1 cellular context compared by ENCODE assay signal in the genomic region with DNA sequence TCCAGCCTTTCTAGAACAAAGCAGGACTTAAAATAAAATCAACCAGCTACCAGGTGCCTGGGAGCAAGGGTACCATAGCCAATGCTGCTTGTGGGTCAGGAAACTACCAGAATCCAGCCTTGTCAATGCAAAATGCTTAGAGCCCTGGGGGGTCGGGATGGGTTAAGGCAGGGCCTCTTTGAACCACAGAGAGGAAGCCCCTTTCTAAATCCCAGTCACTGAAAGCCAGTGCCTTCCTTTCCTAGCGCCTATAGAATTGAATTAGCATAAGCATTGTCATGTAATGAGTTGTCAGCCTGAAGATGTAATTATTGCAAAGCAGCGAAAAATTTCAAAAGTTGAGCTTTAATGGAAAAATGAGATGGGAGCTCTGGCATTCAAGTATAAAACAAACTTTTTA.
TF ChIP-seq lines count a peak whose summit lies in the region.

No MANE protein-coding gene starts in this region.

TF ChIP-seq in WTC11, 78 proteins besides CTCF, POLR2A, EP300 and RAD21:
- TF ChIP-seq, protein P1, sequence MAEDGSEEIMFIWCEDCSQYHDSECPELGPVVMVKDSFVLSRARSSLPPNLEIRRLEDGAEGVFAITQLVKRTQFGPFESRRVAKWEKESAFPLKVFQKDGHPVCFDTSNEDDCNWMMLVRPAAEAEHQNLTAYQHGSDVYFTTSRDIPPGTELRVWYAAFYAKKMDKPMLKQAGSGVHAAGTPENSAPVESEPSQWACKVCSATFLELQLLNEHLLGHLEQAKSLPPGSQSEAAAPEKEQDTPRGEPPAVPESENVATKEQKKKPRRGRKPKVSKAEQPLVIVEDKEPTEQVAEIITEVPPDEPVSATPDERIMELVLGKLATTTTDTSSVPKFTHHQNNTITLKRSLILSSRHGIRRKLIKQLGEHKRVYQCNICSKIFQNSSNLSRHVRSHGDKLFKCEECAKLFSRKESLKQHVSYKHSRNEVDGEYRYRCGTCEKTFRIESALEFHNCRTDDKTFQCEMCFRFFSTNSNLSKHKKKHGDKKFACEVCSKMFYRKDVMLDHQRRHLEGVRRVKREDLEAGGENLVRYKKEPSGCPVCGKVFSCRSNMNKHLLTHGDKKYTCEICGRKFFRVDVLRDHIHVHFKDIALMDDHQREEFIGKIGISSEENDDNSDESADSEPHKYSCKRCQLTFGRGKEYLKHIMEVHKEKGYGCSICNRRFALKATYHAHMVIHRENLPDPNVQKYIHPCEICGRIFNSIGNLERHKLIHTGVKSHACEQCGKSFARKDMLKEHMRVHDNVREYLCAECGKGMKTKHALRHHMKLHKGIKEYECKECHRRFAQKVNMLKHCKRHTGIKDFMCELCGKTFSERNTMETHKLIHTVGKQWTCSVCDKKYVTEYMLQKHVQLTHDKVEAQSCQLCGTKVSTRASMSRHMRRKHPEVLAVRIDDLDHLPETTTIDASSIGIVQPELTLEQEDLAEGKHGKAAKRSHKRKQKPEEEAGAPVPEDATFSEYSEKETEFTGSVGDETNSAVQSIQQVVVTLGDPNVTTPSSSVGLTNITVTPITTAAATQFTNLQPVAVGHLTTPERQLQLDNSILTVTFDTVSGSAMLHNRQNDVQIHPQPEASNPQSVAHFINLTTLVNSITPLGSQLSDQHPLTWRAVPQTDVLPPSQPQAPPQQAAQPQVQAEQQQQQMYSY (CRISPR knock-in tag; IDR thresholded peaks at IDR 0.05) = peak; percentile 79
- TF ChIP-seq ERG (CRISPR knock-in tag; IDR thresholded peaks at IDR 0.05) (no peak), CREM (CRISPR knock-in tag; IDR thresholded peaks at IDR 0.05) (no peak), EMX1 (CRISPR knock-in tag; IDR thresholded peaks at IDR 0.05) (no peak), PRRX2 (CRISPR knock-in tag; IDR thresholded peaks at IDR 0.05) (no peak), E2F4 (CRISPR knock-in tag; IDR thresholded peaks at IDR 0.05; ENCODE audit: borderline replicate concordance, low read depth) (no peak), IRF1 (CRISPR knock-in tag; IDR thresholded peaks at IDR 0.05) (no peak), NFATC4 (CRISPR knock-in tag; IDR thresholded peaks at IDR 0.05) (no peak), ZNF396 (CRISPR knock-in tag; IDR thresholded peaks at IDR 0.05; ENCODE audit: borderline replicate concordance) (no peak), TEAD1 (CRISPR knock-in tag; IDR thresholded peaks at IDR 0.05) (peak; percentile 58; the same call in 1 of the 2 replicates), OVOL2 (CRISPR knock-in tag; IDR thresholded peaks at IDR 0.05; ENCODE audit: borderline replicate concordance) (no peak)
TF ChIP-seq in WTC11: peak in this region for 2.
